8 cellular contexts compared by ENCODE assay signal in the genomic region with DNA sequence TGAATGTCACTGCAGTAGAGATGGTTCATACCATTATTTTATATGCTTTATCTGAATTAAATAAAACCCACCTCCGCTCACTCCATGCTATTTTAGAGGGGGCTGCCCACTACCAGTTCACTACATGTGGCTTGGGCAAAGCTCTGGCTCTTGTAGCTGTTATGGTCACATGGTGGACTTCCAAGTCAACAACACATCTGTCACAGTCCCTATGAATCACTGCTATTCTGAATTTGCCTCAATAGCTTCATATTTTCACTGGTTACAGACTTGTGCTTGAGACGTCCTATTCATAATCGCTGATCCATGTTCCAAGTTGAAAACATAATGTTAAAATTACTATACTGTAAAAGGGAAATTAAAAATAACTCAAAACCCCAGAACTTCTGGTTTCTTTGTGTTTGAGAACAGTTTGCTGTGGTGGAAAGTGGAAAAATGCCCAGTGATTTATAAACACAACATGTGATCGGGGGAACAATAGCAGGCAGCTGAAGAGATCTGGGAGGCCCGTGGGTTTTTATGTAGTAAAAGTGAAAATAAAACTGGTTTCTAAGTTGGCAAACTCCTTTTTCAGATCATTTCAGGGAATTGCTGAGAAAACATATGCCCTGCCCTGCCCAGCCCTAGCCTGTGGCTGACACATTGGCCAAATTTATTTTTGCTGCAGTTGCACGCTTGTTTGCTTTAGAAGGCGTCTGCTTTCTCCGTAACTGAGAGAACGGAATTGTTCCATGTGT.
A peak's percentile ranks its signal among the peaks of the same experiment; 100 is the strongest.
DNase-seq lines count a peak whose midpoint lies in the region; ATAC-seq and TF ChIP-seq lines count a peak whose summit lies in the region.

No MANE protein-coding gene starts in this region.

- H3K9me3 Mint-ChIP-seq in progenitor cell of endocrine pancreas (ENCODE audit: low read depth): peaks cover 13% of the 10 kb centered on the region

- H2BK12ac ChIP-seq in neuronal stem cell (ENCODE audit: low read length): no peak overlapping the region

- DNase-seq in AG09309 (ENCODE audit: low read depth) (peak; percentile 11), MM.1S (peak; percentile 80), neuronal stem cell (ENCODE audit: low spot score) (no peak), progenitor cell of endocrine pancreas (ENCODE audit: low spot score, unreplicated experiment) (no peak)
- no peak for DNase-seq in activated CD8-positive, alpha-beta memory T cell treated with anti-CD3 and anti-CD28 coated beads, Interleukin-2, amount 50 U/mL, for 4 hours

- H3K23ac ChIP-seq in neuronal stem cell (ENCODE audit: low read depth, low read length, poor library complexity): no peak overlapping the region

- H3K4me1 ChIP-seq in MM.1S (ENCODE audit: low read length) (peaks cover 13% of the 10 kb centered on the region), endocrine pancreas (ENCODE audit: control insufficient read depth, insufficient read depth, low read length) (no peaks in the 10 kb centered on the region), neuronal stem cell (ENCODE audit: control insufficient read depth in 2 of 2, insufficient read depth in 1 of 2, low read depth in 1 of 2, low read length in 2 of 2) (no peaks in the 10 kb centered on the region)

- TF ChIP-seq CTCF in AG09309 (IDR thresholded peaks at IDR 0.05; ENCODE audit: control insufficient read depth, insufficient read depth, low read depth, low read length, missing control alignments): no peak
- TF ChIP-seq CTCF in MM.1S (IDR thresholded peaks at IDR 0.05; ENCODE audit: low read length): no peak
- TF ChIP-seq CTCF in progenitor cell of endocrine pancreas (IDR thresholded peaks at IDR 0.05; ENCODE audit: unreplicated experiment): no peak

- H2BK5ac ChIP-seq in neuronal stem cell (ENCODE audit: low read length): no peak overlapping the region

- H4K8ac ChIP-seq in neuronal stem cell (ENCODE audit: low read depth, low read length): no peak overlapping the region

- peaks cover 14% of the 10 kb centered on the region for H3F3A ChIP-seq in MM.1S (ENCODE audit: insufficient read depth, low read length)

- no peaks in the 10 kb centered on the region for H3K4me1 Mint-ChIP-seq in progenitor cell of endocrine pancreas (ENCODE audit: low read depth)

- H3K36me3 Mint-ChIP-seq in progenitor cell of endocrine pancreas (ENCODE audit: insufficient read depth): no peaks in the 10 kb centered on the region

- no peak overlapping the region for H3K4me3 Mint-ChIP-seq in progenitor cell of endocrine pancreas (ENCODE audit: low read depth)

- no peak overlapping the region for H3K27ac Mint-ChIP-seq in progenitor cell of endocrine pancreas

- no peaks in the 10 kb centered on the region for H3K79me1 ChIP-seq in neuronal stem cell (ENCODE audit: low read depth, low read length)

- WGBS in neuronal stem cell (ENCODE audit: extremely low coverage in 2 of 2, insufficient read length in 2 of 2, insufficient replicate concordance in 1 of 2), 2 donors: no CpG with 5 or more reads among the region's 9 CpGs

- peak overlapping the region; percentile 33; the same call in 1 of the 2 replicates for H2AFZ ChIP-seq in MM.1S (ENCODE audit: low read length)
- peak overlapping the region; percentile 35 for H2AFZ ChIP-seq in neuronal stem cell (ENCODE audit: low read length)

- H3K27ac ChIP-seq in MM.1S (ENCODE audit: low read length) (peak overlapping the region; percentile 49; the same call in 1 of the 2 replicates), neuronal stem cell (replicated peaks; ENCODE audit: low read length) (no peak overlapping the region)

- H2AK5ac ChIP-seq in neuronal stem cell (ENCODE audit: low read depth, low read length): no peak overlapping the region

- H2BK15ac ChIP-seq in neuronal stem cell (ENCODE audit: low read length): no peak overlapping the region

- no peak for ATAC-seq in HG02763 (IDR thresholded peaks at IDR 0.05; ENCODE audit: unreplicated experiment)
- no peak for ATAC-seq in GM21529 (IDR thresholded peaks at IDR 0.05; ENCODE audit: unreplicated experiment)

- peak overlapping the region; percentile 8 for H3K4me3 ChIP-seq in AG09309 (ENCODE audit: control insufficient read depth, low read depth, low read length)
- peak overlapping the region; percentile 30 for H3K4me3 ChIP-seq in MM.1S (ENCODE audit: low read length)
- H3K4me3 ChIP-seq in endocrine pancreas (ENCODE audit: control insufficient read depth, insufficient read depth, low read length): peak overlapping the region; percentile 52
- H3K4me3 ChIP-seq in neuronal stem cell (ENCODE audit: low read length in 2 of 2): peak overlapping the region in 1 of 2 donors; percentile 57

- no peak overlapping the region for H2BK120ac ChIP-seq in neuronal stem cell (ENCODE audit: low read depth, low read length)

- H3K9ac ChIP-seq in MM.1S (ENCODE audit: low read length) (no peak overlapping the region), endocrine pancreas (ENCODE audit: control insufficient read depth, insufficient read depth, low read length) (no peak overlapping the region), neuronal stem cell (ENCODE audit: low read depth, low read length, poor library complexity) (no peak overlapping the region)

- no peak overlapping the region for H3K14ac ChIP-seq in neuronal stem cell (ENCODE audit: low read length)

- H3K4ac ChIP-seq in neuronal stem cell (ENCODE audit: low read length): no peak overlapping the region

- H3K79me2 ChIP-seq in MM.1S (ENCODE audit: low read length): no peaks in the 10 kb centered on the region

- H4K91ac ChIP-seq in neuronal stem cell (ENCODE audit: low read depth, low read length, poor library complexity): no peak overlapping the region

- no peaks in the 10 kb centered on the region for H3K9me3 ChIP-seq in MM.1S (replicated peaks; ENCODE audit: insufficient read depth, low read length)
- no peaks in the 10 kb centered on the region for H3K9me3 ChIP-seq in endocrine pancreas (ENCODE audit: control insufficient read depth, low read length)
- no peaks in the 10 kb centered on the region for H3K9me3 ChIP-seq in neuronal stem cell (replicated peaks in 1 of 2; ENCODE audit: control insufficient read depth in 2 of 2, insufficient read depth in 1 of 2, low read depth in 1 of 2, low read length in 2 of 2)

- no peak overlapping the region for H3K18ac ChIP-seq in neuronal stem cell (ENCODE audit: low read length)

- H3K36me3 ChIP-seq in MM.1S (replicated peaks; ENCODE audit: insufficient read depth, low read length) (no peaks in the 10 kb centered on the region), endocrine pancreas (ENCODE audit: control insufficient read depth, insufficient read depth, low read length) (no peaks in the 10 kb centered on the region), neuronal stem cell (replicated peaks in 1 of 2; ENCODE audit: control insufficient read depth in 2 of 2, insufficient read depth in 2 of 2, low read length in 2 of 2) (no peaks in the 10 kb centered on the region)

- peaks cover 41% of the 10 kb centered on the region for H3K27me3 Mint-ChIP-seq in progenitor cell of endocrine pancreas

- H3K27me3 ChIP-seq in MM.1S (replicated peaks; ENCODE audit: insufficient read depth, low read length): no peaks in the 10 kb centered on the region
- H3K27me3 ChIP-seq in endocrine pancreas (ENCODE audit: control insufficient read depth, insufficient read depth, low read length): no peaks in the 10 kb centered on the region
- no peaks in the 10 kb centered on the region for H3K27me3 ChIP-seq in neuronal stem cell (ENCODE audit: control insufficient read depth in 3 of 3, insufficient read depth in 3 of 3, low read depth in 1 of 3, low read length in 3 of 3)

- H3K9me2 ChIP-seq in MM.1S (replicated peaks; ENCODE audit: insufficient read depth, low read length): no peaks in the 10 kb centered on the region

- no peaks in the 10 kb centered on the region for H4K20me1 ChIP-seq in MM.1S (ENCODE audit: insufficient read depth, low read length)

- H3K4me2 ChIP-seq in MM.1S (ENCODE audit: low read depth, low read length): peak overlapping the region; percentile 81
- H3K4me2 ChIP-seq in neuronal stem cell (ENCODE audit: insufficient read depth, low read length, poor library complexity, severe bottlenecking): no peak overlapping the region

Comparison
In these comparisons a context has a peak if more than half of its experiments do, and no peak if none do; other contexts are left out.
1. DNase-seq: peak in AG09309 (single experiment) and MM.1S (single experiment); none in neuronal stem cell (single experiment), activated CD8-positive, alpha-beta memory T cell treated with anti-CD3 and anti-CD28 coated beads, Interleukin-2, amount 50 U/mL, for 4 hours (single experiment) and progenitor cell of endocrine pancreas (single experiment).